Comparison of ENCODE assay signal across 10 cellular contexts in the genomic region with DNA sequence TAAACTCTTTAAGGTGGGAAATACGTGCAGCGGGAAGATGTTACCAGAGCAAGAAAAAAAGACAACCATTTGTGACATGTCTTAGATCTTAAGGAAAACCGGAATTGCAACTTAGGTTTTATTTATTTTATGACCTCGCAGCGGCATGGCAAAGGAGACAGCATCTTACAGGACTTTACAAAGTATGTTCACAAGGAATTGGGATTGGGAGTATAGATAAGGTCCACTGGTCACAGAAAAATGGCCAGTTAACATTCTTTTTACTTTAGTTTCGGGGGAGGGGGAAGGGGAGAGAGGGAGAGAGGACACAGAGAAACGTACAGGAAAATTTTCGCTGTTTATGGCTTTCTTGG.
DNase-seq lines count a peak whose midpoint lies in the region; ATAC-seq, FAIRE-seq and TF ChIP-seq lines count a peak whose summit lies in the region.
"Had no signal": no experiment of that assay in that cellular context is flagged by ENCODE, and none has a peak within 500 bp of the region (broad histone marks: within the 10 kb centered on the region; RNA-seq: fewer than 3 reads in every experiment).

No MANE protein-coding gene starts in this region.

- ATAC-seq in activated T-cell treated with anti-CD3 and anti-CD28 coated beads, Interleukin-2, amount 50 U/mL, for 4 hours = no peak
- ATAC-seq in HG02798 (IDR thresholded peaks at IDR 0.05; ENCODE audit: poor library complexity, unreplicated experiment) (no peak), GM21381 (IDR thresholded peaks at IDR 0.05; ENCODE audit: unreplicated experiment) (no peak)

- H3K27me3 ChIP-seq in H7 (ENCODE audit: control insufficient read depth, insufficient read depth, low read length) = no peaks in the 10 kb centered on the region
- no peaks in the 10 kb centered on the region for H3K27me3 ChIP-seq in spleen (replicated peaks in 1 of 7)

- no peak for TF ChIP-seq POLR2A in spleen (IDR thresholded peaks at IDR 0.05)

- intact Hi-C loops in kidney (cut with DNase I) (no loop called here), spleen (cut with DNase I; ENCODE audit: low total_unique reads) (no loop called here)

- in situ Hi-C loops in astrocyte of the cerebellum (cut with HindIII; ENCODE audit: low sequenced_read_pairs) = no loop called here

- WGBS in spleen, 5 donors = 47 to 56% (median 50%) methylated on average over 8 of the region's 8 CpGs

- H3K36me3 Mint-ChIP-seq in activated T-cell treated with anti-CD3 and anti-CD28 coated beads, Interleukin-2, amount 50 U/mL, for 4 hours (ENCODE audit: insufficient read depth) = no peaks in the 10 kb centered on the region
- H3K36me3 Mint-ChIP-seq: natural killer cell treated with Interleukin-12 subunit alpha and Interleukin-12 subunit beta and Interleukin-15 and Interleukin-18, amount 100 ng/mL, for 72 hours had no signal

- FAIRE-seq in kidney (lab: Jason Lieb, UNC) = no peak
- FAIRE-seq in HTR-8/SVneo (lab: Jason Lieb, UNC) = no peak

- H3K4me1 ChIP-seq in kidney (ENCODE audit: control insufficient read depth in 1 of 2, insufficient read depth in 1 of 2, low read depth in 1 of 2, low read length in 2 of 2) (no peaks in the 10 kb centered on the region), spleen (no peaks in the 10 kb centered on the region)

- H3K36me3 ChIP-seq in H7 (replicated peaks; ENCODE audit: control insufficient read depth, insufficient read depth, low read length) (no peaks in the 10 kb centered on the region), kidney (ENCODE audit: control insufficient read depth in 1 of 2, insufficient read depth in 2 of 2, low read length in 2 of 2) (no peaks in the 10 kb centered on the region), spleen (no peaks in the 10 kb centered on the region)

- no peaks in the 10 kb centered on the region for H3K4me1 Mint-ChIP-seq in activated T-cell treated with anti-CD3 and anti-CD28 coated beads, Interleukin-2, amount 50 U/mL, for 4 hours (ENCODE audit: low read depth)

- H3K27ac ChIP-seq in kidney (ENCODE audit: low read depth in 2 of 2, low read length in 2 of 2) = no peak overlapping the region
- H3K27ac ChIP-seq in spleen = no peak overlapping the region

- peak overlapping the region; percentile 66 for H3K4me3 ChIP-seq in H7 (ENCODE audit: insufficient read depth, low read depth, low read length)
- peak overlapping the region; percentile 50 for H3K4me3 ChIP-seq in astrocyte of the cerebellum (ENCODE audit: low read depth, low read length)
- H3K4me3 ChIP-seq in kidney (ENCODE audit: low read length in 2 of 2) = peak overlapping the region; percentile 75 to 77
- H3K4me3 ChIP-seq in spleen = peak overlapping the region in 6 of 8 donors; percentile 30 to 64 (median 32)

- no peak for DNase-seq in H7
- DNase-seq in astrocyte of the cerebellum (ENCODE audit: low read depth) = no peak
- DNase-seq in kidney = no peak
- no peak for DNase-seq in spleen
- DNase-seq in activated T-cell treated with anti-CD3 and anti-CD28 coated beads, Interleukin-2, amount 50 U/mL, for 4 hours = no peak
- no peak for DNase-seq in HTR-8/SVneo (ENCODE audit: insufficient read length, low spot score)
- DNase-seq: NCI-H2107 had no signal

- H3K9me3 ChIP-seq in kidney (ENCODE audit: control insufficient read depth in 1 of 2, low read length in 2 of 2) (no peaks in the 10 kb centered on the region), spleen (peaks cover 0 to 4% (median 0%) of the 10 kb centered on the region in 8 donors)

- H3K4me3 Mint-ChIP-seq in activated T-cell treated with anti-CD3 and anti-CD28 coated beads, Interleukin-2, amount 50 U/mL, for 4 hours = no peak overlapping the region
- H3K4me3 Mint-ChIP-seq: natural killer cell treated with Interleukin-12 subunit alpha and Interleukin-12 subunit beta and Interleukin-15 and Interleukin-18, amount 100 ng/mL, for 72 hours had no signal

- H3K27me3 Mint-ChIP-seq in activated T-cell treated with anti-CD3 and anti-CD28 coated beads, Interleukin-2, amount 50 U/mL, for 4 hours (ENCODE audit: low read depth) = peaks cover 5% of the 10 kb centered on the region

- H3K9ac ChIP-seq in kidney (ENCODE audit: low read length in 2 of 2) = peak overlapping the region in 1 of 2 donors; percentile 53

- no peaks in the 10 kb centered on the region for H3K9me3 Mint-ChIP-seq in activated T-cell treated with anti-CD3 and anti-CD28 coated beads, Interleukin-2, amount 50 U/mL, for 4 hours
- H3K9me3 Mint-ChIP-seq: natural killer cell treated with Interleukin-12 subunit alpha and Interleukin-12 subunit beta and Interleukin-15 and Interleukin-18, amount 100 ng/mL, for 72 hours had no signal

- TF ChIP-seq CTCF in astrocyte of the cerebellum (IDR thresholded peaks at IDR 0.05; ENCODE audit: low read depth, low read length, missing control alignments) = no peak
- TF ChIP-seq CTCF in kidney (IDR thresholded peaks at IDR 0.05; ENCODE audit: borderline replicate concordance, extremely low read depth, insufficient read depth) = no peak
- TF ChIP-seq CTCF in spleen (IDR thresholded peaks at IDR 0.05 in 8 of 11, conservative IDR thresholded peaks at IDR 0.05 in 3 of 11) = no peak
